ENCODE assay signal across 1 cellular context in genomic region chr5:172769598-172770373, GRCh38.
A peak's percentile ranks its signal among the peaks of the same experiment; 100 is the strongest.
TF ChIP-seq lines count a peak whose summit lies in the region.

No MANE protein-coding gene starts in this region.

TF ChIP-seq in A549, 52 proteins besides CTCF, POLR2A, EP300 and RAD21 (continued from another document):
- TF ChIP-seq, protein P1, sequence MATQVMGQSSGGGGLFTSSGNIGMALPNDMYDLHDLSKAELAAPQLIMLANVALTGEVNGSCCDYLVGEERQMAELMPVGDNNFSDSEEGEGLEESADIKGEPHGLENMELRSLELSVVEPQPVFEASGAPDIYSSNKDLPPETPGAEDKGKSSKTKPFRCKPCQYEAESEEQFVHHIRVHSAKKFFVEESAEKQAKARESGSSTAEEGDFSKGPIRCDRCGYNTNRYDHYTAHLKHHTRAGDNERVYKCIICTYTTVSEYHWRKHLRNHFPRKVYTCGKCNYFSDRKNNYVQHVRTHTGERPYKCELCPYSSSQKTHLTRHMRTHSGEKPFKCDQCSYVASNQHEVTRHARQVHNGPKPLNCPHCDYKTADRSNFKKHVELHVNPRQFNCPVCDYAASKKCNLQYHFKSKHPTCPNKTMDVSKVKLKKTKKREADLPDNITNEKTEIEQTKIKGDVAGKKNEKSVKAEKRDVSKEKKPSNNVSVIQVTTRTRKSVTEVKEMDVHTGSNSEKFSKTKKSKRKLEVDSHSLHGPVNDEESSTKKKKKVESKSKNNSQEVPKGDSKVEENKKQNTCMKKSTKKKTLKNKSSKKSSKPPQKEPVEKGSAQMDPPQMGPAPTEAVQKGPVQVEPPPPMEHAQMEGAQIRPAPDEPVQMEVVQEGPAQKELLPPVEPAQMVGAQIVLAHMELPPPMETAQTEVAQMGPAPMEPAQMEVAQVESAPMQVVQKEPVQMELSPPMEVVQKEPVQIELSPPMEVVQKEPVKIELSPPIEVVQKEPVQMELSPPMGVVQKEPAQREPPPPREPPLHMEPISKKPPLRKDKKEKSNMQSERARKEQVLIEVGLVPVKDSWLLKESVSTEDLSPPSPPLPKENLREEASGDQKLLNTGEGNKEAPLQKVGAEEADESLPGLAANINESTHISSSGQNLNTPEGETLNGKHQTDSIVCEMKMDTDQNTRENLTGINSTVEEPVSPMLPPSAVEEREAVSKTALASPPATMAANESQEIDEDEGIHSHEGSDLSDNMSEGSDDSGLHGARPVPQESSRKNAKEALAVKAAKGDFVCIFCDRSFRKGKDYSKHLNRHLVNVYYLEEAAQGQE (IDR thresholded peaks at IDR 0.05): peak; percentile 13; the same call in 1 of the 2 replicates
- TF ChIP-seq JUNB (IDR thresholded peaks at IDR 0.05) (no peak), CBX2 (IDR thresholded peaks at IDR 0.05; ENCODE audit: borderline replicate concordance, low read depth) (no peak), FOSL2 (IDR thresholded peaks at IDR 0.05) (no peak), FOSL2 (CRISPR knock-in tag; IDR thresholded peaks at IDR 0.05) (no peak; the same call in 1 of the 2 replicates), RFX5 (IDR thresholded peaks at IDR 0.05) (no peak), BHLHE40 (IDR thresholded peaks at IDR 0.05; ENCODE audit: low read depth, low read length) (no peak), KDM1A (IDR thresholded peaks at IDR 0.05; ENCODE audit: low read depth) (no peak), RNF2 (IDR thresholded peaks at IDR 0.05; ENCODE audit: borderline replicate concordance, low read depth) (no peak), HOXA7 (CRISPR knock-in tag; IDR thresholded peaks at IDR 0.05) (peak; percentile 98), SREBF2 (IDR thresholded peaks at IDR 0.05) (no peak), EHF (CRISPR knock-in tag; IDR thresholded peaks at IDR 0.05) (0 out of 2 replicates have a peak, but pooled peaks have one; percentile 46), HES2 (IDR thresholded peaks at IDR 0.05) (no peak), CEBPB (IDR thresholded peaks at IDR 0.05) (no peak), POLR2AphosphoS2 (conservative IDR thresholded peaks at IDR 0.05; ENCODE audit: low read length) (peak; percentile 89), MAX (IDR thresholded peaks at IDR 0.05) (no peak), ESRRA (IDR thresholded peaks at IDR 0.05; ENCODE audit: borderline replicate concordance, low read length) (no peak), MAZ (IDR thresholded peaks at IDR 0.05; ENCODE audit: borderline replicate concordance, low read depth, low read length) (no peak), ZNF302 (CRISPR knock-in tag; IDR thresholded peaks at IDR 0.05) (no peak), HMGXB4 (CRISPR knock-in tag; IDR thresholded peaks at IDR 0.05; ENCODE audit: borderline replicate concordance) (no peak; the same call in 1 of the 2 replicates), PHF8 (IDR thresholded peaks at IDR 0.05; ENCODE audit: borderline replicate concordance, low read depth) (no peak), MAFK (IDR thresholded peaks at IDR 0.05; ENCODE audit: partially characterized antibody) (no peak), TP53 (CRISPR knock-in tag; IDR thresholded peaks at IDR 0.05) (peak; percentile 93; the same call in 1 of the 2 replicates), CHD4 (IDR thresholded peaks at IDR 0.05; ENCODE audit: borderline replicate concordance) (no peak), GATA3 (IDR thresholded peaks at IDR 0.05; ENCODE audit: borderline replicate concordance) (peak; percentile 35; the same call in 1 of the 2 replicates), HOXB5 (CRISPR knock-in tag; IDR thresholded peaks at IDR 0.05) (no peak), TFCP2L1 (CRISPR knock-in tag; IDR thresholded peaks at IDR 0.05) (peak; percentile 88), HOXB13 (CRISPR knock-in tag; IDR thresholded peaks at IDR 0.05; ENCODE audit: low read depth) (no peak), EHMT2 (IDR thresholded peaks at IDR 0.05; ENCODE audit: low read depth) (no peak), JUN (IDR thresholded peaks at IDR 0.05) (peak in 1 of 2 experiments; percentile 88; a peak in 3 of 5 replicates)
- TF ChIP-seq, protein P2, sequence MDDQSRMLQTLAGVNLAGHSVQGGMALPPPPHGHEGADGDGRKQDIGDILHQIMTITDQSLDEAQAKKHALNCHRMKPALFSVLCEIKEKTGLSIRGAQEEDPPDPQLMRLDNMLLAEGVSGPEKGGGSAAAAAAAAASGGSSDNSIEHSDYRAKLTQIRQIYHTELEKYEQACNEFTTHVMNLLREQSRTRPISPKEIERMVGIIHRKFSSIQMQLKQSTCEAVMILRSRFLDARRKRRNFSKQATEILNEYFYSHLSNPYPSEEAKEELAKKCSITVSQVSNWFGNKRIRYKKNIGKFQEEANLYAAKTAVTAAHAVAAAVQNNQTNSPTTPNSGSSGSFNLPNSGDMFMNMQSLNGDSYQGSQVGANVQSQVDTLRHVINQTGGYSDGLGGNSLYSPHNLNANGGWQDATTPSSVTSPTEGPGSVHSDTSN (IDR thresholded peaks at IDR 0.05): no peak
- TF ChIP-seq, protein P3, sequence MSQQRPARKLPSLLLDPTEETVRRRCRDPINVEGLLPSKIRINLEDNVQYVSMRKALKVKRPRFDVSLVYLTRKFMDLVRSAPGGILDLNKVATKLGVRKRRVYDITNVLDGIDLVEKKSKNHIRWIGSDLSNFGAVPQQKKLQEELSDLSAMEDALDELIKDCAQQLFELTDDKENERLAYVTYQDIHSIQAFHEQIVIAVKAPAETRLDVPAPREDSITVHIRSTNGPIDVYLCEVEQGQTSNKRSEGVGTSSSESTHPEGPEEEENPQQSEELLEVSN (IDR thresholded peaks at IDR 0.05; ENCODE audit: borderline replicate concordance, low read depth): no peak
